In the genomic region with DNA sequence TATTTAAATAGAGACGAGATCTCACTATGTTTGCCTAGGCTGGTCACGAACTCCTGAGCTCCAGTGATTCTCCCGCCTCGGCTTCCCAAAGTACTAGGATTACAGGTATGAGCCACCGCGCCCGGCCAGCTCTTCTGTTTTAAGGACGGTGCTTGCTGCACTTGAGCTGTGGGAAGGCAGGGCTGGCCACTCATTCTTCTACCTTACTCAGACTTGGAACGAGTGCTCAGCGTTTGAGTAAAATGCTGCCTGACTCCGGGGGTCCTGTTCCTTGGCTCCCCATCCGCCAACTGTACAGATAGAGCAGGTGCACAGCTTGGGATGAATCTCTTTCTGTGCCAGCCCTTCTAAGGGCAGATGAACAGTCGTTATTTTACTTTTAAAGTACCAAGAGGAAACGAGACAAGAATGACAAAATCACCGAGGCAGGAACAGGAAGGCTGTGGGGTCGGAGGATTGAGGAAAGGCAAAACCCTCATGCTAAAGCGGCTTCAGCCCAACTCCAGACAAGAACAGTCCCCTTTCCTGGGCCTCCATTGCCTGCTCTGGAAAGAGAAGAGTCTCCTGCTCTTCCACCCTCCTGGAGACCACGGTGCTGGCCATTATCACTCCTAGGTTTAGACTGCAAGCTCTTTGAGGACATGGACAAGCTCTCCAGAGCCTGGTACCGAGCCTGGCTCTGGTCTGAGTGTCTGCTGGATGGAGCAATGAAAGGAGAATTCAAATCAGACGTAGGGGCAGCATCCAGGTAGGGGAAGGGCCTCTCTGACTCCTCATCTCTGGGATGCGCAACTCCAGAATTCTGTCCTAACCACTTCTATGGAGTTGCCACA, we compare ENCODE assay signal across 8 cellular contexts. TPM values are rescaled to one million over a fixed set of nuclear protein-coding genes. Genes with fewer than 3 reads are reported as not detected.
DNase-seq lines count a peak whose midpoint lies in the region; ATAC-seq and TF ChIP-seq lines count a peak whose summit lies in the region.

No MANE protein-coding gene starts in this region.

- H3K4me1 Mint-ChIP-seq in osteocyte (ENCODE audit: unreplicated experiment) = peaks cover 40% of the 10 kb centered on the region

- H3K9me2 ChIP-seq in OCI-LY1 (ENCODE audit: low read depth, low read length) = no peaks in the 10 kb centered on the region

- H3K27me3 Mint-ChIP-seq in osteocyte (ENCODE audit: unreplicated experiment) = no peaks in the 10 kb centered on the region

- TF ChIP-seq CTCF in OCI-LY1 (IDR thresholded peaks at IDR 0.05; ENCODE audit: low read length) (no peak), coronary artery (IDR thresholded peaks at IDR 0.05) (no peak), osteocyte (IDR thresholded peaks at IDR 0.05) (no peak)

- H3K27ac ChIP-seq in OCI-LY1 (ENCODE audit: low read depth, low read length, poor library complexity, severe bottlenecking) = no peak overlapping the region
- H3K27ac ChIP-seq in coronary artery = peak overlapping the region; percentile 97 to 100

- peaks cover 9% of the 10 kb centered on the region for H3K27me3 ChIP-seq in OCI-LY1 (ENCODE audit: insufficient read depth, low read length)

- peaks cover 42% of the 10 kb centered on the region for H3K4me1 ChIP-seq in OCI-LY1 (ENCODE audit: insufficient read depth, low read length, severe bottlenecking)

- peak overlapping the region; percentile 98 for H3K4me2 ChIP-seq in OCI-LY1 (ENCODE audit: low read length)

- DNase-seq in DMS53 (lab: John Stamatoyannopoulos, UW) (peak; percentile 52), DMS53 treated with DMSO at 0.1 percent for 48 hours (lab: John Stamatoyannopoulos, UW; ENCODE audit: unreplicated experiment) (no peak), coronary artery (ENCODE audit: low spot score) (no peak), osteocyte (ENCODE audit: extremely low spot score, unreplicated experiment) (no peak), NCI-H2107 treated with DMSO at 0.1 percent for 48 hours (lab: John Stamatoyannopoulos, UW; ENCODE audit: unreplicated experiment) (no peak), NCI-H1417 treated with DMSO at 0.1 percent for 48 hours (lab: John Stamatoyannopoulos, UW) (no peak)

- H3K36me3 Mint-ChIP-seq in osteocyte (ENCODE audit: unreplicated experiment) = peaks cover 4% of the 10 kb centered on the region

- no peak overlapping the region for H2AFZ ChIP-seq in OCI-LY1 (ENCODE audit: low read length)

- H3K4me3 ChIP-seq in OCI-LY1 (ENCODE audit: low read depth, low read length, poor library complexity, severe bottlenecking) (peak overlapping the region; percentile 89), coronary artery (peak overlapping the region; percentile 94)

- no peaks in the 10 kb centered on the region for H3K79me2 ChIP-seq in OCI-LY1 (ENCODE audit: insufficient read depth, low read length)

- H3K4me3 Mint-ChIP-seq in osteocyte (ENCODE audit: unreplicated experiment) = peak overlapping the region; percentile 69

- peaks cover 13% of the 10 kb centered on the region for H3K36me3 ChIP-seq in OCI-LY1 (ENCODE audit: insufficient read depth, low read length)

- H3F3A ChIP-seq in OCI-LY1 (ENCODE audit: insufficient read depth, low read length) = no peaks in the 10 kb centered on the region

- H3K9me3 Mint-ChIP-seq in osteocyte (ENCODE audit: unreplicated experiment) = no peaks in the 10 kb centered on the region

- peak overlapping the region; percentile 97 for H3K9ac ChIP-seq in OCI-LY1 (ENCODE audit: low read length)

- H3K9me3 ChIP-seq in OCI-LY1 (ENCODE audit: low read length) = no peaks in the 10 kb centered on the region

- H3K27ac Mint-ChIP-seq in osteocyte (ENCODE audit: unreplicated experiment) = peak overlapping the region; percentile 57

- no peaks in the 10 kb centered on the region for H4K20me1 ChIP-seq in OCI-LY1 (ENCODE audit: insufficient read depth, low read length)

- ATAC-seq in esophagus mucosa = no peak

RNA-seq across cellular contexts. Expression of a gene that starts 1.0 kb away (rescaled TPM):
- total RNA-seq in osteocyte (148 and 151 TPM in 2 replicates), esophagus mucosa (94.2 TPM)

RNA-seq across cellular contexts. Expression of a gene that starts 37.1 kb away (rescaled TPM):
- total RNA-seq in osteocyte = 16.4 and 17.0 TPM in 2 replicates
- total RNA-seq in esophagus mucosa = 13.2 TPM

RNA-seq across cellular contexts. Expression of a gene that starts 51.1 kb away (rescaled TPM):
- total RNA-seq in osteocyte (67.4 and 68.8 TPM in 2 replicates), esophagus mucosa (20.0 TPM)

RNA-seq across cellular contexts. Expression of a gene that starts 56.1 kb away (rescaled TPM):
- 78.6 and 85.5 TPM in 2 replicates for total RNA-seq in osteocyte
- 25.6 TPM for total RNA-seq in esophagus mucosa
